Comparison of ENCODE assay signal across 8 cellular contexts in genomic region chr14:101964297-101965144, GRCh38. TPM values are rescaled to one million over a fixed set of nuclear protein-coding genes. Genes with fewer than 3 reads are reported as not detected.
DNase-seq lines count a peak whose midpoint lies in the region; ATAC-seq and TF ChIP-seq lines count a peak whose summit lies in the region.

TSS of gene DYNC1H1 (plus strand) at chr14:101964573. CDS start at chr14:101964692, 119 bp downstream.

- TF ChIP-seq CTCF in kidney epithelial cell (IDR thresholded peaks at IDR 0.05; ENCODE audit: insufficient read depth, low read length, poor library complexity, severe bottlenecking): no peak

- H3K9me3 Mint-ChIP-seq in activated CD4-positive, alpha-beta T cell treated with anti-CD3 and anti-CD28 coated beads for 36 hours (ENCODE audit: low read depth): no peaks in the 10 kb centered on the region

- POLR2A ChIA-PET in activated CD4-positive, alpha-beta T cell treated with anti-CD3 and anti-CD28 coated beads for 36 hours (lab: Charles Lee): interaction anchor here (1.0 kb wide), 1 partner anchor 117 kb away, joined by 3 read pairs; no protein-coding TSS in a partner anchor

- DNase-seq in Ammon's horn (ENCODE audit: low spot score) (peak; percentile 96), GM19240 (ENCODE audit: insufficient read length, low spot score) (peak; percentile 83), NCI-H524 treated with DMSO at 0.1 percent for 48 hours (lab: John Stamatoyannopoulos, UW) (peak; percentile 65), cerebellum (ENCODE audit: low spot score) (peak; percentile 96), kidney epithelial cell (ENCODE audit: low read depth) (peak; percentile 53)
- DNase-seq in activated CD4-positive, alpha-beta T cell treated with anti-CD3 and anti-CD28 coated beads for 36 hours: peak; percentile 93
- DNase-seq in stimulated activated CD4-positive, alpha-beta T cell treated with anti-CD3 and anti-CD28 coated beads, Interleukin-15, amount 100 ng/mL, for 1 hour (ENCODE audit: low read depth in 1 of 2, low spot score in 1 of 2): peak; percentile 78 to 86

- H3K4me1 Mint-ChIP-seq in activated CD4-positive, alpha-beta T cell treated with anti-CD3 and anti-CD28 coated beads for 36 hours: peaks cover 39% of the 10 kb centered on the region

- H3K36me3 Mint-ChIP-seq in activated CD4-positive, alpha-beta T cell treated with anti-CD3 and anti-CD28 coated beads for 36 hours (ENCODE audit: low read depth): peaks cover 17% of the 10 kb centered on the region

- peak within 1 kb of the TSS; percentile 62 for H3K4me3 ChIP-seq in kidney epithelial cell (ENCODE audit: low read depth, low read length)

- ATAC-seq in HG03442 (IDR thresholded peaks at IDR 0.05; ENCODE audit: unreplicated experiment): peak; percentile 69
- peak; percentile 82 for ATAC-seq in activated CD4-positive, alpha-beta T cell treated with anti-CD3 and anti-CD28 coated beads for 36 hours

- no peaks in the 10 kb centered on the region for H3K27me3 Mint-ChIP-seq in activated CD4-positive, alpha-beta T cell treated with anti-CD3 and anti-CD28 coated beads for 36 hours

- intact Hi-C loops in activated CD4-positive, alpha-beta T cell treated with anti-CD3 and anti-CD28 coated beads for 36 hours (cut with DNase I, micrococcal nuclease): loop anchor here (1.0 to 10.0 kb wide), 14 partner anchors 16 to 628 kb away; partner anchors contain the start of genes HSP90AA1 (in 2 of the 2), ANKRD9 (in 1 of the 2), CINP (in 1 of the 2) and MOK (in 1 of the 2)

- no peaks in the 10 kb centered on the region for H3K36me3 ChIP-seq in kidney epithelial cell (ENCODE audit: control insufficient read depth, insufficient read depth, low read length)

- CTCF ChIA-PET in activated CD4-positive, alpha-beta T cell treated with anti-CD3 and anti-CD28 coated beads for 36 hours (lab: Charles Lee): interaction anchor here (0.6 to 2.0 kb wide), 8 partner anchors 10 to 350 kb away, joined by 3 to 8 read pairs (median 4); no protein-coding TSS in a partner anchor

- H3K27ac Mint-ChIP-seq in activated CD4-positive, alpha-beta T cell treated with anti-CD3 and anti-CD28 coated beads for 36 hours: peak within 1 kb of the TSS; percentile 91

- peak within 1 kb of the TSS; percentile 89 for H3K4me3 Mint-ChIP-seq in activated CD4-positive, alpha-beta T cell treated with anti-CD3 and anti-CD28 coated beads for 36 hours

- no peaks in the 10 kb centered on the region for H3K27me3 ChIP-seq in kidney epithelial cell (ENCODE audit: control insufficient read depth, insufficient read depth, low read length)

RNA-seq across cellular contexts. Expression of gene DYNC1H1, which starts in this region (rescaled TPM):
- total RNA-seq in activated CD4-positive, alpha-beta T cell treated with anti-CD3 and anti-CD28 coated beads for 36 hours: 100 to 1,000 TPM; 283 to 293 TPM
- total RNA-seq in cerebellum (595 TPM), kidney epithelial cell (783 and 852 TPM in 2 replicates)

Comparison
In these comparisons a context has a peak if more than half of its experiments do, and no peak if none do; other contexts are left out.
1. Peak in every context shown above with its lines: DNase-seq, ATAC-seq and H3K4me3 ChIP-seq.